Comparison of ENCODE assay signal across 23 cellular contexts in the genomic region with DNA sequence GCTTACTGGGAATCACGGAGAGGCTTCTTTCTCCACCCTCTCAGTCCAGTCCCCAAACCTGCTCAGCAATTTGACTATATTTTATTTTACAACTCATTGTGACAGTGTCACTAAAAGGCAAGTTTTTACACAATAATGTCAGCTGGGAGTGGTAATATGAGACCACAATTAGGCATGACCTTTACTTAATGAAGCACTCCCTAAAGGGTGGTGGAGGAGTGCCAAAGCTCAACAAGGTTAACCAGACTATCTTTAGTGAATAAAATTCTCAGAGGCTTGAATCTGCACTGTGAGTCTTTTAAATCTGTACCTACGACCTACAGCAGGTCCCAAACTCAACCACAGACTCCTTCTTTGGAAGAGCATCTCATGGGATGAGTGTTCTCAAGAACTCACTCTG.
"Had no signal": no experiment of that assay in that cellular context is flagged by ENCODE, and none has a peak within 500 bp of the region (broad histone marks: within the 10 kb centered on the region; RNA-seq: fewer than 3 reads in every experiment).

No MANE protein-coding gene starts in this region.

- H3K9me3 ChIP-seq: heart left ventricle, pancreas, suprapubic skin, thyroid gland, upper lobe of left lung, uterus had no signal

- H3K27me3 Mint-ChIP-seq: progenitor cell of endocrine pancreas had no signal

- H3K27ac Mint-ChIP-seq: neural progenitor cell, progenitor cell of endocrine pancreas had no signal

- H3K36me3 Mint-ChIP-seq: neural progenitor cell had no signal

- ATAC-seq: esophagus mucosa; heart left ventricle; left colon; left ventricle myocardium superior; naive thymus-derived CD8-positive, alpha-beta T cell; pancreas; right cardiac atrium had no signal

- H3K27me3 ChIP-seq: heart left ventricle, neural progenitor cell, pancreas, suprapubic skin, thyroid gland, upper lobe of left lung, uterus had no signal

- H3K4me3 Mint-ChIP-seq: naive thymus-derived CD8-positive, alpha-beta T cell; neural progenitor cell had no signal

- H3K4me1 ChIP-seq: neural progenitor cell, thyroid gland, upper lobe of left lung had no signal

- H3K27ac ChIP-seq: heart left ventricle, neural progenitor cell, pancreas, suprapubic skin, thyroid gland, upper lobe of left lung had no signal

- H3K4me3 ChIP-seq: heart left ventricle, lung, neural progenitor cell, pancreas, suprapubic skin, thyroid gland, upper lobe of left lung, uterus had no signal

- H3K9me3 Mint-ChIP-seq: naive thymus-derived CD8-positive, alpha-beta T cell; neural progenitor cell had no signal

- DNase-seq: effector memory CD4-positive, alpha-beta T cell; heart left ventricle; hippocampal formation; left colon; left ventricle myocardium superior; mesenchymal stem cell; naive thymus-derived CD8-positive, alpha-beta T cell; nucleus accumbens; pancreas; right cardiac atrium; small intestine; stimulated activated CD4-positive, alpha-beta T cell treated with anti-CD3 and anti-CD28 coated beads, Interleukin-12 subunit alpha, Interleukin-12 subunit beta, amount 100 ng/mL, for 4 hours; stimulated activated naive CD4-positive, alpha-beta T cell treated with Interleukin-2 at 50 U/mL for 16 hours; thyroid gland; upper lobe of left lung; uterus had no signal

- H3K36me3 ChIP-seq: neural progenitor cell, pancreas, suprapubic skin, thyroid gland, upper lobe of left lung, uterus had no signal

- H3K4me1 Mint-ChIP-seq: neural progenitor cell had no signal

- FAIRE-seq: endometrium, frontal cortex, pancreas, small intestine had no signal
